ENCODE assay signal across 8 cellular contexts in the genomic region with DNA sequence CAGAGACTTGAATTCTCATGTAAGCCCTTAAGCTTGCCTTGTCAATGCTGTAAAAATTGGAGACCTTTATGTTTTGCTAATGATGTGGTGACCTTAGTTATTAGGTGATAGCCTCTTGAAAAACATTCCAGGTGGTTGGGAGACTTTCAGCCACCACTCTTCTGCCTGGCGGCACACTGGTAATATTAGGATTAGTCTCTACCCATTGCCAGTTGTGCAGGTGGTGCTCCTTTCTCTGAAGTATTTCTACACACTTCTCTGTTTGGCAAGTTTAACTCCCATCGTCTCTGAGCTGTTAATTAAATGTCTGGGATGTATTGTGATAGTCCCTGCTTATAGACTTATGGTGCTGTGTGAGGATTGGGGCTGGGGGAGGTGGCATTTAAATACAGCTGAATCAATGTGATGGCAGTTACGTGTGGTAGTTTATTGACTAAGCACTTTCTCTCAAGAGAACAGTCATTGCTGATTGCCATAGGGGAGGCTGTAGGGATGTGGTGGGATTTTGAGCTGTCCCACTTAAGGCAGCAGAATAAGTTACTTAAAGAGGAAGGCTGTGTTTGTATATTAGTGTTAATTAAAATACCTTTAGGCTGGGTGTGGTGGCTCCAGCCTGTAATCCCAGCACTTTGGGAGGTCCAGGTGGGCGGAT. TPM values are rescaled to one million over a fixed set of nuclear protein-coding genes. Genes with fewer than 3 reads are reported as not detected.
DNase-seq lines count a peak whose midpoint lies in the region; ATAC-seq and TF ChIP-seq lines count a peak whose summit lies in the region.

No MANE protein-coding gene starts in this region.

- in situ Hi-C loops in HAP-1 (cut with MboI; ENCODE audit: low sequenced_read_pairs) (no loop called here), GM13977 (cut with MboI; ENCODE audit: low pct_unique_long_range_greater_than_20kb, low sequenced_read_pairs, unreplicated experiment) (no loop called here)

- H3K36me3 Mint-ChIP-seq in natural killer cell treated with Interleukin-12 subunit alpha and Interleukin-12 subunit beta and Interleukin-15 and Interleukin-18, amount 100 ng/mL, for 72 hours: no peaks in the 10 kb centered on the region

- no peaks in the 10 kb centered on the region for H3K9me3 Mint-ChIP-seq in natural killer cell treated with Interleukin-12 subunit alpha and Interleukin-12 subunit beta and Interleukin-15 and Interleukin-18, amount 100 ng/mL, for 72 hours

- peaks cover 8% of the 10 kb centered on the region; the same call in 1 of the 2 replicates for H3K36me3 ChIP-seq in ACC112 (ENCODE audit: insufficient read depth, low read length)
- H3K36me3 ChIP-seq in HAP-1 (replicated peaks): peaks cover 28% of the 10 kb centered on the region

- H3K4me3 ChIP-seq in ACC112 (ENCODE audit: low read depth, low read length): peak overlapping the region; percentile 10; the same call in 1 of the 2 replicates
- H3K4me3 ChIP-seq in HAP-1: no peak overlapping the region

- TF ChIP-seq CTCF in GM13977 (IDR thresholded peaks at IDR 0.05; ENCODE audit: extremely low read depth, insufficient read depth, missing control alignments): no peak

- peak overlapping the region; percentile 87 for H3K27ac ChIP-seq in ACC112 (ENCODE audit: low read depth, low read length)
- peak overlapping the region; percentile 2 for H3K27ac ChIP-seq in caudate nucleus (ENCODE audit: low read depth, low read length)

- no peak overlapping the region for H2AFZ ChIP-seq in ACC112 (ENCODE audit: low read length, unreplicated experiment)

- H3K4me1 ChIP-seq in ACC112 (ENCODE audit: control insufficient read depth, insufficient read depth, low read length, unreplicated experiment) (peaks cover 41% of the 10 kb centered on the region), HAP-1 (peaks cover 19% of the 10 kb centered on the region)

- DNase-seq in NCI-H1105 treated with DMSO at 0.1 percent for 48 hours (lab: John Stamatoyannopoulos, UW) (peak; percentile 55), caudate nucleus (lab: John Stamatoyannopoulos, UW) (no peak), NCI-H1048 (lab: John Stamatoyannopoulos, UW) (no peak), HAP-1 (ENCODE audit: low spot score in 2 of 2) (no peak), GM13977 (ENCODE audit: low spot score) (no peak)
- no peak for DNase-seq in natural killer cell treated with Interleukin-12 subunit alpha and Interleukin-12 subunit beta and Interleukin-15 and Interleukin-18, amount 100 ng/mL, for 72 hours (ENCODE audit: low spot score)

- ATAC-seq in natural killer cell treated with Interleukin-12 subunit alpha and Interleukin-12 subunit beta and Interleukin-15 and Interleukin-18, amount 100 ng/mL, for 72 hours: peak in 1 of 2 donors; percentile 48
- no peak for ATAC-seq in GM21526 (IDR thresholded peaks at IDR 0.05; ENCODE audit: low FRiP score, unreplicated experiment)

- H3K27me3 Mint-ChIP-seq in natural killer cell treated with Interleukin-12 subunit alpha and Interleukin-12 subunit beta and Interleukin-15 and Interleukin-18, amount 100 ng/mL, for 72 hours: no peaks in the 10 kb centered on the region

- peaks cover 83% of the 10 kb centered on the region for H3K79me2 ChIP-seq in ACC112 (ENCODE audit: control insufficient read depth, insufficient read depth, low read length, unreplicated experiment)

- H3K4me1 Mint-ChIP-seq in natural killer cell treated with Interleukin-12 subunit alpha and Interleukin-12 subunit beta and Interleukin-15 and Interleukin-18, amount 100 ng/mL, for 72 hours (ENCODE audit: low read depth in 2 of 2): peaks cover 48 to 49% of the 10 kb centered on the region in 2 donors

- H3K4me3 Mint-ChIP-seq in natural killer cell treated with Interleukin-12 subunit alpha and Interleukin-12 subunit beta and Interleukin-15 and Interleukin-18, amount 100 ng/mL, for 72 hours: peak overlapping the region; percentile 3

- H3K27me3 ChIP-seq in ACC112 (ENCODE audit: insufficient read depth, low read length): no peaks in the 10 kb centered on the region
- H3K27me3 ChIP-seq in HAP-1 (ENCODE audit: low read depth): no peaks in the 10 kb centered on the region

- H3K27ac Mint-ChIP-seq in natural killer cell treated with Interleukin-12 subunit alpha and Interleukin-12 subunit beta and Interleukin-15 and Interleukin-18, amount 100 ng/mL, for 72 hours: peak overlapping the region; percentile 6 to 76

- H3K9me3 ChIP-seq in HAP-1: no peaks in the 10 kb centered on the region

RNA-seq across cellular contexts. Expression of gene RAC1, which starts 11.7 kb away (rescaled TPM):
- 100 to 1,000 TPM; 160 to 192 TPM for total RNA-seq in natural killer cell treated with Interleukin-12 subunit alpha and Interleukin-12 subunit beta and Interleukin-15 and Interleukin-18, amount 100 ng/mL, for 72 hours

RNA-seq across cellular contexts. Expression of gene FAM220A, which starts 37.3 kb away (rescaled TPM):
- 10 to 100 TPM in 1 of 2 donors, 1 to 10 TPM in 1; 9.2 to 12.7 TPM for total RNA-seq in natural killer cell treated with Interleukin-12 subunit alpha and Interleukin-12 subunit beta and Interleukin-15 and Interleukin-18, amount 100 ng/mL, for 72 hours
